Comparison of ENCODE assay signal across 13 cellular contexts in the genomic region with DNA sequence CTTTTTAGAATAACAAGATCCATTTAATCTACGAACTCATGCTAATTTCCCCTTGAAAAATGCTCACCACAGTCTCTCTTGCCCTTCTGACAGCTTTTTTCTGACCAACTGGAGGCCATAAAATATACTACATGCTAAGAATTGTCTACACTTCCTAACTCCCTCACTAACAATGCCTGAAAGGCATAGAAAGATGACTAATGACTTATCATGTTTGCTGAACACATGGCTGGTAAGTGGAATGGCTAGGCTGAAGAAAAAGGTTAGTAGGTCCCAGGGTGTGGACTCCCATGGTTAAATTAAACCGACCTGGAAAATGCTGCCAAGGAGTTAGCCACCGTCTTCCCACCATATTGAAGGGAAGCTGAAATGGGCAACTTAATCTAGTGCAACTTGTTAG.
"Had no signal": no experiment of that assay in that cellular context is flagged by ENCODE, and none has a peak within 500 bp of the region (broad histone marks: within the 10 kb centered on the region; RNA-seq: fewer than 3 reads in every experiment).

No MANE protein-coding gene starts in this region.

- DNase-seq: activated B cell treated with CpG ODN at 0.5 μM for 24 hours; activated CD4-positive, alpha-beta memory T cell treated with anti-CD3 and anti-CD28 coated beads for 36 hours; activated CD4-positive, alpha-beta T cell treated with anti-CD3 and anti-CD28 coated beads for 4 hours; activated CD8-positive, alpha-beta memory T cell treated with anti-CD3 and anti-CD28 coated beads, Interleukin-2, amount 10 ng/mL, durations not matched to agents 7 days and 5 days; activated naive CD8-positive, alpha-beta T cell treated with anti-CD3 and anti-CD28 coated beads for 36 hours; amniotic stem cell; dermis blood vessel endothelial cell; effector memory CD8-positive, alpha-beta T cell; stimulated activated CD4-positive, alpha-beta T cell treated with anti-CD3 and anti-CD28 coated beads, Interleukin-12 subunit alpha, Interleukin-12 subunit beta, amount 100 ng/mL, for 4 hours; stimulated activated CD4-positive, alpha-beta T cell treated with anti-CD3 and anti-CD28 coated beads, Interleukin-1b, Interleukin-23, amount 100 ng/mL, for 48 hours; stimulated activated naive CD4-positive, alpha-beta T cell treated with Interleukin-2 at 50 U/mL for 16 hours; tibial artery had no signal

- H3K27me3 ChIP-seq: tibial artery had no signal

- H3K36me3 ChIP-seq: tibial artery had no signal

- H3K9me3 ChIP-seq: tibial artery had no signal

- ATAC-seq: activated CD8-positive, alpha-beta memory T cell treated with anti-CD3 and anti-CD28 coated beads, Interleukin-2, amount 10 ng/mL, durations not matched to agents 7 days and 5 days; effector memory CD8-positive, alpha-beta T cell; left lobe of liver had no signal

- H3K4me3 ChIP-seq: tibial artery had no signal

- H3K4me1 ChIP-seq: tibial artery had no signal

- H3K27ac ChIP-seq: tibial artery had no signal
